In genomic region chr3:103706671-103707070, GRCh38 we compare ENCODE assay signal across 23 cellular contexts.
"Had no signal": no experiment of that assay in that cellular context is flagged by ENCODE, and none has a peak within 500 bp of the region (broad histone marks: within the 10 kb centered on the region; RNA-seq: fewer than 3 reads in every experiment).

No MANE protein-coding gene starts in this region.

- H3K4me1 ChIP-seq: left lung, right atrium auricular region, right lobe of liver, tibial nerve, uterus had no signal

- H3K27me3 ChIP-seq: hepatocyte, left lung, ovary, right atrium auricular region, right lobe of liver, tibial nerve, uterus had no signal

- H3K4me3 ChIP-seq: hepatocyte, left lung, lung, mucosa of descending colon, ovary, right atrium auricular region, right lobe of liver, smooth muscle cell, tibial nerve, uterus had no signal

- H3K27ac ChIP-seq: hepatocyte, left lung, ovary, right atrium auricular region, right lobe of liver, tibial nerve, uterus had no signal

- DNase-seq: kidney; left colon; left lung; midbrain; mucosa of descending colon; naive thymus-derived CD4-positive, alpha-beta T cell; ovary; right lobe of liver; stimulated activated CD4-positive, alpha-beta T cell treated with anti-CD3 and anti-CD28 coated beads, Interleukin-1b, Interleukin-23, amount 100 ng/mL, for 48 hours; stimulated activated CD4-positive, alpha-beta T cell treated with anti-CD3 and anti-CD28 coated beads, Interleukin-2, amount 100 ng/mL, for 48 hours; stimulated activated CD4-positive, alpha-beta T cell treated with anti-CD3 and anti-CD28 coated beads, Interleukin-4, amount 100 ng/mL, for 4 hours; stimulated activated CD8-positive, alpha-beta memory T cell treated with anti-CD3 and anti-CD28 coated beads, Interleukin-4, amount 100 ng/mL, for 48 hours; stimulated activated naive CD4-positive, alpha-beta T cell treated with Interleukin-2 at 50 U/mL for 16 hours; stimulated activated naive CD8-positive, alpha-beta T cell treated with anti-CD3 and anti-CD28 coated beads, Interleukin-15, amount 100 ng/mL, for 72 hours; substantia nigra; uterus had no signal

- H3K9me3 ChIP-seq: left lung, mucosa of descending colon, ovary, right atrium auricular region, right lobe of liver, tibial nerve, uterus had no signal

- ATAC-seq: left colon; left lung; mucosa of descending colon; naive thymus-derived CD4-positive, alpha-beta T cell; natural killer cell treated with Interleukin-12 subunit alpha and Interleukin-12 subunit beta and Interleukin-15 and Interleukin-18, amount 100 ng/mL, for 72 hours; right lobe of liver; stimulated activated memory B cell treated with anti-CD40 and anti-IgM and Interleukin-4, amounts not matched to agents 10 μg/mL and 1 μg/mL and 100 μg/mL, for 72 hours; stimulated activated naive CD8-positive, alpha-beta T cell treated with anti-CD3 and anti-CD28 coated beads, Interleukin-15, amount 100 ng/mL, for 72 hours had no signal

- H3K36me3 ChIP-seq: left lung, ovary, right atrium auricular region, right lobe of liver, tibial nerve, uterus had no signal
